In the genomic region with DNA sequence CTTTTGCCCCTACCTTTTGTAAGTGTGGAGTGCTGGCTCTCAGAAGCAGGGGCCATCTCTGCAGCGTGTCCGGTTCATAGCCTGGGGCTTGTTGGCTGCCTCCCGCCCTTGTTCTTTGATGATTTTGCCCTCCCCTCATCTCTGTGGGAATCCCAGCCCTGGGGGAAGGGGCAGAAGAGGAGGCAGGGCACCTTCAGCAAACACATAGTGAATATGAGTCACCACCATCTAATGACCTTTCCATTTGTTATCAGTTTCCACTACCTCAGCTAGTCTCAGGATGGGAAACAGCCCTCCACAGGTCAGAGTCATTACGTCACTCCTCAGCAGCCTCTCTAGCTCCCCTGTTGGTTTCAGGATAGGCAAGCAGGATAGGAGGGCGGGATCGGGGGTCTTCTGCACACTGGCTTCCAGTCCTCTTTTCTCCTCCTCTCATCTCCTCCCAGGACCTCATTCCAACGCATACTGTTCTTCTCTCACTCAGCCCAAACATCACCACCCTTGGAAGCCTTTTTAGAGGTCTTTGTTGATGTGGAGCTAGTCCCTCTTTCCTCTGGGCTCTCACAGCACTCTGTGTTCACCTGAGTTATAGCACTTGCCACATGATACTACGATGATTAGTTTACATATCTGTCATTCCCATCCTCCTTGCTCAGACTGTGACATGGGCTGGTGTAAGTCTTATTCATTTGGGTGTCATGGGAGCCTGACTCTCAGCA, we compare ENCODE assay signal across 1 cellular context.
TF ChIP-seq lines count a peak whose summit lies in the region.

No MANE protein-coding gene starts in this region.

TF ChIP-seq in HEK293, 187 proteins besides CTCF, POLR2A, EP300 and RAD21 (continued from another document):
- TF ChIP-seq, protein P1, sequence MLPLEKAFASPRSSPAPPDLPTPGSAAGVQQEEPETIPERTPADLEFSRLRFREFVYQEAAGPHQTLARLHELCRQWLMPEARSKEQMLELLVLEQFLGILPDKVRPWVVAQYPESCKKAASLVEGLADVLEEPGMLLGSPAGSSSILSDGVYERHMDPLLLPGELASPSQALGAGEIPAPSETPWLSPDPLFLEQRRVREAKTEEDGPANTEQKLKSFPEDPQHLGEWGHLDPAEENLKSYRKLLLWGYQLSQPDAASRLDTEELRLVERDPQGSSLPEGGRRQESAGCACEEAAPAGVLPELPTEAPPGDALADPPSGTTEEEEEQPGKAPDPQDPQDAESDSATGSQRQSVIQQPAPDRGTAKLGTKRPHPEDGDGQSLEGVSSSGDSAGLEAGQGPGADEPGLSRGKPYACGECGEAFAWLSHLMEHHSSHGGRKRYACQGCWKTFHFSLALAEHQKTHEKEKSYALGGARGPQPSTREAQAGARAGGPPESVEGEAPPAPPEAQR (tag by site-specific recombination; IDR thresholded peaks at IDR 0.05) = 0 out of 2 replicates have a peak, but pooled peaks have one; percentile 63
- no peak for TF ChIP-seq HOXA7 (CRISPR knock-in tag; IDR thresholded peaks at IDR 0.05; ENCODE audit: borderline replicate concordance)
- TF ChIP-seq, protein P2, sequence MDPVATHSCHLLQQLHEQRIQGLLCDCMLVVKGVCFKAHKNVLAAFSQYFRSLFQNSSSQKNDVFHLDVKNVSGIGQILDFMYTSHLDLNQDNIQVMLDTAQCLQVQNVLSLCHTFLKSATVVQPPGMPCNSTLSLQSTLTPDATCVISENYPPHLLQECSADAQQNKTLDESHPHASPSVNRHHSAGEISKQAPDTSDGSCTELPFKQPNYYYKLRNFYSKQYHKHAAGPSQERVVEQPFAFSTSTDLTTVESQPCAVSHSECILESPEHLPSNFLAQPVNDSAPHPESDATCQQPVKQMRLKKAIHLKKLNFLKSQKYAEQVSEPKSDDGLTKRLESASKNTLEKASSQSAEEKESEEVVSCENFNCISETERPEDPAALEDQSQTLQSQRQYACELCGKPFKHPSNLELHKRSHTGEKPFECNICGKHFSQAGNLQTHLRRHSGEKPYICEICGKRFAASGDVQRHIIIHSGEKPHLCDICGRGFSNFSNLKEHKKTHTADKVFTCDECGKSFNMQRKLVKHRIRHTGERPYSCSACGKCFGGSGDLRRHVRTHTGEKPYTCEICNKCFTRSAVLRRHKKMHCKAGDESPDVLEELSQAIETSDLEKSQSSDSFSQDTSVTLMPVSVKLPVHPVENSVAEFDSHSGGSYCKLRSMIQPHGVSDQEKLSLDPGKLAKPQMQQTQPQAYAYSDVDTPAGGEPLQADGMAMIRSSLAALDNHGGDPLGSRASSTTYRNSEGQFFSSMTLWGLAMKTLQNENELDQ (tag by site-specific recombination; IDR thresholded peaks at IDR 0.05; ENCODE audit: low read depth) = no peak
- TF ChIP-seq EGR2 (tag by site-specific recombination; IDR thresholded peaks at IDR 0.05; ENCODE audit: low read depth) = peak; percentile 77; the same call in 1 of the 2 replicates
- TF ChIP-seq ZNF596 (tag by site-specific recombination; IDR thresholded peaks at IDR 0.05) = peak; percentile 4; the same call in 1 of the 2 replicates
- TF ChIP-seq IKZF3 (tag by site-specific recombination; IDR thresholded peaks at IDR 0.05) = peak; percentile 96
- TF ChIP-seq, protein P3, sequence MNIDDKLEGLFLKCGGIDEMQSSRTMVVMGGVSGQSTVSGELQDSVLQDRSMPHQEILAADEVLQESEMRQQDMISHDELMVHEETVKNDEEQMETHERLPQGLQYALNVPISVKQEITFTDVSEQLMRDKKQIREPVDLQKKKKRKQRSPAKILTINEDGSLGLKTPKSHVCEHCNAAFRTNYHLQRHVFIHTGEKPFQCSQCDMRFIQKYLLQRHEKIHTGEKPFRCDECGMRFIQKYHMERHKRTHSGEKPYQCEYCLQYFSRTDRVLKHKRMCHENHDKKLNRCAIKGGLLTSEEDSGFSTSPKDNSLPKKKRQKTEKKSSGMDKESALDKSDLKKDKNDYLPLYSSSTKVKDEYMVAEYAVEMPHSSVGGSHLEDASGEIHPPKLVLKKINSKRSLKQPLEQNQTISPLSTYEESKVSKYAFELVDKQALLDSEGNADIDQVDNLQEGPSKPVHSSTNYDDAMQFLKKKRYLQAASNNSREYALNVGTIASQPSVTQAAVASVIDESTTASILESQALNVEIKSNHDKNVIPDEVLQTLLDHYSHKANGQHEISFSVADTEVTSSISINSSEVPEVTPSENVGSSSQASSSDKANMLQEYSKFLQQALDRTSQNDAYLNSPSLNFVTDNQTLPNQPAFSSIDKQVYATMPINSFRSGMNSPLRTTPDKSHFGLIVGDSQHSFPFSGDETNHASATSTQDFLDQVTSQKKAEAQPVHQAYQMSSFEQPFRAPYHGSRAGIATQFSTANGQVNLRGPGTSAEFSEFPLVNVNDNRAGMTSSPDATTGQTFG (tag by site-specific recombination; IDR thresholded peaks at IDR 0.05; ENCODE audit: borderline replicate concordance) = no peak
- TF ChIP-seq ZNF366 (tag by site-specific recombination; conservative IDR thresholded peaks at IDR 0.05) = peak; percentile 96
- TF ChIP-seq, protein P4, sequence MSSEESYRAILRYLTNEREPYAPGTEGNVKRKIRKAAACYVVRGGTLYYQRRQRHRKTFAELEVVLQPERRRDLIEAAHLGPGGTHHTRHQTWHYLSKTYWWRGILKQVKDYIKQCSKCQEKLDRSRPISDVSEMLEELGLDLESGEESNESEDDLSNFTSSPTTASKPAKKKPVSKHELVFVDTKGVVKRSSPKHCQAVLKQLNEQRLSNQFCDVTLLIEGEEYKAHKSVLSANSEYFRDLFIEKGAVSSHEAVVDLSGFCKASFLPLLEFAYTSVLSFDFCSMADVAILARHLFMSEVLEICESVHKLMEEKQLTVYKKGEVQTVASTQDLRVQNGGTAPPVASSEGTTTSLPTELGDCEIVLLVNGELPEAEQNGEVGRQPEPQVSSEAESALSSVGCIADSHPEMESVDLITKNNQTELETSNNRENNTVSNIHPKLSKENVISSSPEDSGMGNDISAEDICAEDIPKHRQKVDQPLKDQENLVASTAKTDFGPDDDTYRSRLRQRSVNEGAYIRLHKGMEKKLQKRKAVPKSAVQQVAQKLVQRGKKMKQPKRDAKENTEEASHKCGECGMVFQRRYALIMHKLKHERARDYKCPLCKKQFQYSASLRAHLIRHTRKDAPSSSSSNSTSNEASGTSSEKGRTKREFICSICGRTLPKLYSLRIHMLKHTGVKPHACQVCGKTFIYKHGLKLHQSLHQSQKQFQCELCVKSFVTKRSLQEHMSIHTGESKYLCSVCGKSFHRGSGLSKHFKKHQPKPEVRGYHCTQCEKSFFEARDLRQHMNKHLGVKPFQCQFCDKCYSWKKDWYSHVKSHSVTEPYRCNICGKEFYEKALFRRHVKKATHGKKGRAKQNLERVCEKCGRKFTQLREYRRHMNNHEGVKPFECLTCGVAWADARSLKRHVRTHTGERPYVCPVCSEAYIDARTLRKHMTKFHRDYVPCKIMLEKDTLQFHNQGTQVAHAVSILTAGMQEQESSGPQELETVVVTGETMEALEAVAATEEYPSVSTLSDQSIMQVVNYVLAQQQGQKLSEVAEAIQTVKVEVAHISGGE (tag by site-specific recombination; conservative IDR thresholded peaks at IDR 0.05; ENCODE audit: low read depth) = no peak
- peak; percentile 95 for TF ChIP-seq OSR2 (tag by site-specific recombination; IDR thresholded peaks at IDR 0.05)
- no peak for TF ChIP-seq ZNF626 (tag by site-specific recombination; IDR thresholded peaks at IDR 0.05)
- no peak for TF ChIP-seq ZNF221 (tag by site-specific recombination; IDR thresholded peaks at IDR 0.05; ENCODE audit: borderline replicate concordance)
- TF ChIP-seq ZNF514 (tag by site-specific recombination; IDR thresholded peaks at IDR 0.05) = no peak
- TF ChIP-seq KLF1 (tag by site-specific recombination; IDR thresholded peaks at IDR 0.05) = peak; percentile 91
- TF ChIP-seq ZNF677 (tag by site-specific recombination; IDR thresholded peaks at IDR 0.05) = no peak
- peak; percentile 91 for TF ChIP-seq ZNF324 (tag by site-specific recombination; IDR thresholded peaks at IDR 0.05)
- peak; percentile 94 for TF ChIP-seq ZNF843 (tag by site-specific recombination; IDR thresholded peaks at IDR 0.05)
- no peak for TF ChIP-seq ZNF837 (tag by site-specific recombination; IDR thresholded peaks at IDR 0.05)
- TF ChIP-seq GLIS1 (tag by site-specific recombination; IDR thresholded peaks at IDR 0.05) = peak; percentile 96
- peak; percentile 72; the same call in 1 of the 2 replicates for TF ChIP-seq HOXD13 (CRISPR knock-in tag; IDR thresholded peaks at IDR 0.05; ENCODE audit: borderline replicate concordance)
- TF ChIP-seq ZNF24 (tag by site-specific recombination; IDR thresholded peaks at IDR 0.05) = peak; percentile 91
